Comparison of ENCODE assay signal across 13 cellular contexts in genomic region chr21:15631342-15631741, GRCh38.
DNase-seq lines count a peak whose midpoint lies in the region.
"Had no signal": no experiment of that assay in that cellular context is flagged by ENCODE, and none has a peak within 500 bp of the region (broad histone marks: within the 10 kb centered on the region; RNA-seq: fewer than 3 reads in every experiment).

No MANE protein-coding gene starts in this region.

- H3K27ac ChIP-seq in neuronal stem cell (replicated peaks; ENCODE audit: low read length) = no peak overlapping the region
- H3K27ac ChIP-seq: body of pancreas had no signal

- no peak overlapping the region for H4K8ac ChIP-seq in neuronal stem cell (ENCODE audit: low read depth, low read length)

- WGBS in neuronal stem cell (ENCODE audit: extremely low coverage in 2 of 2, insufficient read length in 2 of 2, insufficient replicate concordance in 1 of 2), 2 donors = no CpG with 5 or more reads among the region's 2 CpGs

- H3K14ac ChIP-seq in neuronal stem cell (ENCODE audit: low read length) = no peak overlapping the region

- H2AK5ac ChIP-seq in neuronal stem cell (ENCODE audit: low read depth, low read length) = no peak overlapping the region

- H3K23ac ChIP-seq in neuronal stem cell (ENCODE audit: low read depth, low read length, poor library complexity) = no peak overlapping the region

- no peak overlapping the region for H3K4ac ChIP-seq in neuronal stem cell (ENCODE audit: low read length)

- H3K4me1 ChIP-seq in neuronal stem cell (ENCODE audit: control insufficient read depth in 2 of 2, insufficient read depth in 1 of 2, low read depth in 1 of 2, low read length in 2 of 2) = no peaks in the 10 kb centered on the region
- H3K4me1 ChIP-seq: body of pancreas had no signal

- H3K27me3 ChIP-seq in neuronal stem cell (ENCODE audit: control insufficient read depth in 3 of 3, insufficient read depth in 3 of 3, low read depth in 1 of 3, low read length in 3 of 3) = no peaks in the 10 kb centered on the region
- H3K27me3 ChIP-seq: body of pancreas had no signal

- no peak overlapping the region for H3K9ac ChIP-seq in neuronal stem cell (ENCODE audit: low read depth, low read length, poor library complexity)

- H3K36me3 ChIP-seq in neuronal stem cell (replicated peaks in 1 of 2; ENCODE audit: control insufficient read depth in 2 of 2, insufficient read depth in 2 of 2, low read length in 2 of 2) = no peaks in the 10 kb centered on the region

- no peaks in the 10 kb centered on the region for H3K79me1 ChIP-seq in neuronal stem cell (ENCODE audit: low read depth, low read length)

- no peak overlapping the region for H2BK5ac ChIP-seq in neuronal stem cell (ENCODE audit: low read length)

- no peak overlapping the region for H3K18ac ChIP-seq in neuronal stem cell (ENCODE audit: low read length)

- H2BK120ac ChIP-seq in neuronal stem cell (ENCODE audit: low read depth, low read length) = no peak overlapping the region

- no peak overlapping the region for H2BK15ac ChIP-seq in neuronal stem cell (ENCODE audit: low read length)

- no peak overlapping the region for H3K4me3 ChIP-seq in neuronal stem cell (ENCODE audit: low read length in 2 of 2)
- H3K4me3 ChIP-seq: body of pancreas, mucosa of descending colon had no signal

- DNase-seq in AG08396 (ENCODE audit: low spot score) = peak; percentile 17
- DNase-seq in M059J (ENCODE audit: low read depth) = peak; percentile 72
- peak; percentile 52 for DNase-seq in dermis blood vessel endothelial cell
- DNase-seq in lung microvascular endothelial cell (ENCODE audit: low read depth in 2 of 2) = peak; percentile 31 to 63
- DNase-seq in neuronal stem cell (ENCODE audit: low spot score) = no peak
- DNase-seq in pons (ENCODE audit: low spot score) = no peak
- no peak for DNase-seq in NCI-H2196 treated with DMSO at 0.1 percent for 48 hours (lab: John Stamatoyannopoulos, UW; ENCODE audit: unreplicated experiment)
- DNase-seq in cerebellar cortex (ENCODE audit: low spot score) = no peak
- DNase-seq: body of pancreas, C1 segment of cervical spinal cord, mucosa of descending colon, NCI-H1105 treated with DMSO at 0.1 percent for 48 hours, T1000 had no signal

- H3K4me2 ChIP-seq in neuronal stem cell (ENCODE audit: insufficient read depth, low read length, poor library complexity, severe bottlenecking) = no peak overlapping the region

- no peaks in the 10 kb centered on the region for H3K9me3 ChIP-seq in neuronal stem cell (replicated peaks in 1 of 2; ENCODE audit: control insufficient read depth in 2 of 2, insufficient read depth in 1 of 2, low read depth in 1 of 2, low read length in 2 of 2)
- H3K9me3 ChIP-seq: body of pancreas, mucosa of descending colon had no signal

- no peak overlapping the region for H4K91ac ChIP-seq in neuronal stem cell (ENCODE audit: low read depth, low read length, poor library complexity)

- no peak overlapping the region for H2AFZ ChIP-seq in neuronal stem cell (ENCODE audit: low read length)

- H2BK12ac ChIP-seq in neuronal stem cell (ENCODE audit: low read length) = no peak overlapping the region

Comparison
In these comparisons a context has a peak if more than half of its experiments do, and no peak if none do; other contexts are left out.
1. DNase-seq: peak in AG08396 (single experiment), M059J (single experiment), dermis blood vessel endothelial cell (single experiment) and lung microvascular endothelial cell (2 of 2); none in neuronal stem cell (single experiment), pons (single experiment), NCI-H2196 treated with DMSO at 0.1 percent for 48 hours (single experiment) and cerebellar cortex (single experiment).